1 cellular context compared by ENCODE assay signal in the genomic region with DNA sequence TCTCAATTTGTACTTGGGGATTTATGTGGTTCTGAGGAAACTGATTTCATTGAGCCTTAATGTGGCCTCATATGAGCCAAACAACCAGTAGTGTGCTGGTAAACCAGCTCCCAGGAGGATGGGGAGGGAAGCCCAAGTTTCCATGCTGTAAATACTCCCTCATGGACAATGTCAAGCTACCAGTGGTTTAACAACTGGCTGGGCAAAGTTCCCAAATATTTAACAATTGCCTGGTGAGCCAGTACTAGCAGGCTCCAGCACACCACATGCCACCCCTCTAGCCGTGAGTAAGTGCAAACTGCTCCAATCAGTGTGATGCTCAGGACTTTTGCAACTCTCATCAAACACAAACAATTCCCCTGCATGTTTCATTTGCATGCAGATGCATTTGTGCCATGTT.
TF ChIP-seq lines count a peak whose summit lies in the region.

No MANE protein-coding gene starts in this region.

TF ChIP-seq in K562, 482 proteins besides CTCF, POLR2A, EP300 and RAD21:
- no peak for TF ChIP-seq JUND (IDR thresholded peaks at IDR 0.05; ENCODE audit: borderline replicate concordance, low read depth, low read length)
- TF ChIP-seq JUND (tag; IDR thresholded peaks at IDR 0.05; ENCODE audit: borderline replicate concordance, low read depth, low read length), result no peak
- TF ChIP-seq, protein P1, sequence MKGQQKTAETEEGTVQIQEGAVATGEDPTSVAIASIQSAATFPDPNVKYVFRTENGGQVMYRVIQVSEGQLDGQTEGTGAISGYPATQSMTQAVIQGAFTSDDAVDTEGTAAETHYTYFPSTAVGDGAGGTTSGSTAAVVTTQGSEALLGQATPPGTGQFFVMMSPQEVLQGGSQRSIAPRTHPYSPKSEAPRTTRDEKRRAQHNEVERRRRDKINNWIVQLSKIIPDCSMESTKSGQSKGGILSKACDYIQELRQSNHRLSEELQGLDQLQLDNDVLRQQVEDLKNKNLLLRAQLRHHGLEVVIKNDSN (CRISPR knock-in tag; IDR thresholded peaks at IDR 0.05), result 0 out of 2 replicates have a peak, but pooled peaks have one; percentile 14
- 0 out of 4 replicates have a peak, but pooled peaks of 1 of the 2 experiments have one; percentile 16 for TF ChIP-seq FOXA3 (CRISPR knock-in tag; conservative IDR thresholded peaks at IDR 0.05 in 1 of 2, IDR thresholded peaks at IDR 0.05 in 1 of 2)
